ENCODE assay signal across 1 cellular context in the genomic region with DNA sequence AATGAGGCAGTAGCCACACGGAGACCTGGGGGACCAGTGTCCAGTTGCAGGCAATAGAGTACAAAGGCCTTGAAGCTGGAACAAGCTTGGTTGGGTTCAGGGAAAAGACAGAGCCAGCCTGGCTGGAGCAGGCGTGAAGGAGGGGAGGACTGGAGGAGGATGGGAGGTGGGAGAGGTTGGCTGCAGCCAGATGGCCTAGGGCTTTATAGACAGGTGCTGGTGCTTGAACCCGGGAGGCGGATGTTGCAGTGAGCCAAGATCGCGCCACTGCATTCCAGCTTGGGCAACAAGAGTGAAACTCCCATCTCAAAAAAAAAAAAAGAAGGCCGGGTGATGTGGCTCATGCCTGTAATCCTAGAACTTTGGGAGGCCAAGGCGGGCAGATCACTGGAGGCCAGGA.
TF ChIP-seq lines count a peak whose summit lies in the region.

No MANE protein-coding gene starts in this region.

TF ChIP-seq in A549, 52 proteins besides CTCF, POLR2A, EP300 and RAD21:
- TF ChIP-seq HOXA7 (CRISPR knock-in tag; IDR thresholded peaks at IDR 0.05) (no peak), HEYL (CRISPR knock-in tag; IDR thresholded peaks at IDR 0.05) (no peak), ESRRA (IDR thresholded peaks at IDR 0.05; ENCODE audit: borderline replicate concordance, low read length) (no peak), BHLHE40 (IDR thresholded peaks at IDR 0.05; ENCODE audit: low read depth, low read length) (no peak), POLR2AphosphoS2 (conservative IDR thresholded peaks at IDR 0.05; ENCODE audit: low read length) (no peak), CHD4 (IDR thresholded peaks at IDR 0.05; ENCODE audit: borderline replicate concordance) (no peak)
- TF ChIP-seq, protein P1, sequence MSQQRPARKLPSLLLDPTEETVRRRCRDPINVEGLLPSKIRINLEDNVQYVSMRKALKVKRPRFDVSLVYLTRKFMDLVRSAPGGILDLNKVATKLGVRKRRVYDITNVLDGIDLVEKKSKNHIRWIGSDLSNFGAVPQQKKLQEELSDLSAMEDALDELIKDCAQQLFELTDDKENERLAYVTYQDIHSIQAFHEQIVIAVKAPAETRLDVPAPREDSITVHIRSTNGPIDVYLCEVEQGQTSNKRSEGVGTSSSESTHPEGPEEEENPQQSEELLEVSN (IDR thresholded peaks at IDR 0.05; ENCODE audit: borderline replicate concordance, low read depth), result no peak
